Comparison of ENCODE assay signal across 19 cellular contexts in genomic region chr1:195763146-195763906, GRCh38.
A peak's percentile ranks its signal among the peaks of the same experiment; 100 is the strongest.
DNase-seq lines count a peak whose midpoint lies in the region; ATAC-seq, FAIRE-seq and TF ChIP-seq lines count a peak whose summit lies in the region.
"Had no signal": no experiment of that assay in that cellular context is flagged by ENCODE, and none has a peak within 500 bp of the region (broad histone marks: within the 10 kb centered on the region; RNA-seq: fewer than 3 reads in every experiment).

No MANE protein-coding gene starts in this region.

- peak overlapping the region; percentile 31 for H3K4me3 ChIP-seq in OCI-LY1 (ENCODE audit: low read depth, low read length, poor library complexity, severe bottlenecking)
- no peak overlapping the region for H3K4me3 ChIP-seq in gastroesophageal sphincter
- no peak overlapping the region for H3K4me3 ChIP-seq in Peyer's patch
- H3K4me3 ChIP-seq: SJSA1 had no signal

- no peaks in the 10 kb centered on the region for H3K27me3 Mint-ChIP-seq in natural killer cell treated with Interleukin-12 subunit alpha and Interleukin-12 subunit beta and Interleukin-15 and Interleukin-18, amount 100 ng/mL, for 72 hours
- H3K27me3 Mint-ChIP-seq: CD8-positive, alpha-beta memory T cell; IgD-negative memory B cell had no signal

- H3F3A ChIP-seq in OCI-LY1 (ENCODE audit: insufficient read depth, low read length) = no peaks in the 10 kb centered on the region

- H3K9me3 ChIP-seq in OCI-LY1 (ENCODE audit: low read length) (no peaks in the 10 kb centered on the region), gastroesophageal sphincter (peaks cover 0 to 4% (median 0%) of the 10 kb centered on the region in 3 donors), Peyer's patch (no peaks in the 10 kb centered on the region)
- H3K9me3 ChIP-seq: SJSA1 had no signal

- H3K9me2 ChIP-seq in OCI-LY1 (ENCODE audit: low read depth, low read length) = no peaks in the 10 kb centered on the region

- H3K4me1 Mint-ChIP-seq in natural killer cell treated with Interleukin-12 subunit alpha and Interleukin-12 subunit beta and Interleukin-15 and Interleukin-18, amount 100 ng/mL, for 72 hours (ENCODE audit: low read depth in 2 of 2) = no peaks in the 10 kb centered on the region
- H3K4me1 Mint-ChIP-seq: CD8-positive, alpha-beta memory T cell; IgD-negative memory B cell had no signal

- H3K36me3 ChIP-seq in OCI-LY1 (ENCODE audit: insufficient read depth, low read length) (no peaks in the 10 kb centered on the region), gastroesophageal sphincter (no peaks in the 10 kb centered on the region), Peyer's patch (no peaks in the 10 kb centered on the region)
- H3K36me3 ChIP-seq: SJSA1 had no signal

- peaks cover 4% of the 10 kb centered on the region for H3K4me1 ChIP-seq in OCI-LY1 (ENCODE audit: insufficient read depth, low read length, severe bottlenecking)
- no peaks in the 10 kb centered on the region for H3K4me1 ChIP-seq in gastroesophageal sphincter
- H3K4me1 ChIP-seq in Peyer's patch = no peaks in the 10 kb centered on the region
- H3K4me1 ChIP-seq: SJSA1 had no signal

- H3K79me2 ChIP-seq in OCI-LY1 (ENCODE audit: insufficient read depth, low read length) = no peaks in the 10 kb centered on the region

- H3K9me3 Mint-ChIP-seq in natural killer cell treated with Interleukin-12 subunit alpha and Interleukin-12 subunit beta and Interleukin-15 and Interleukin-18, amount 100 ng/mL, for 72 hours = peaks cover 11% of the 10 kb centered on the region
- H3K9me3 Mint-ChIP-seq: IgD-negative memory B cell had no signal

- H3K27ac ChIP-seq in OCI-LY1 (ENCODE audit: low read depth, low read length, poor library complexity, severe bottlenecking) (no peak overlapping the region), gastroesophageal sphincter (no peak overlapping the region), Peyer's patch (no peak overlapping the region)
- H3K27ac ChIP-seq: SJSA1 had no signal

- H4K20me1 ChIP-seq in OCI-LY1 (ENCODE audit: insufficient read depth, low read length) = no peaks in the 10 kb centered on the region

- H3K4me3 Mint-ChIP-seq in natural killer cell treated with Interleukin-12 subunit alpha and Interleukin-12 subunit beta and Interleukin-15 and Interleukin-18, amount 100 ng/mL, for 72 hours = no peak overlapping the region
- H3K4me3 Mint-ChIP-seq: CD8-positive, alpha-beta memory T cell; IgD-negative memory B cell had no signal

- H2AFZ ChIP-seq in OCI-LY1 (ENCODE audit: low read length) = no peak overlapping the region

- H3K27ac Mint-ChIP-seq in natural killer cell treated with Interleukin-12 subunit alpha and Interleukin-12 subunit beta and Interleukin-15 and Interleukin-18, amount 100 ng/mL, for 72 hours = no peak overlapping the region
- H3K27ac Mint-ChIP-seq: CD8-positive, alpha-beta memory T cell; IgD-negative memory B cell had no signal

- TF ChIP-seq EP300 in gastroesophageal sphincter (IDR thresholded peaks at IDR 0.05) = no peak

- H3K27me3 ChIP-seq in OCI-LY1 (ENCODE audit: insufficient read depth, low read length) = no peaks in the 10 kb centered on the region
- H3K27me3 ChIP-seq in gastroesophageal sphincter = no peaks in the 10 kb centered on the region
- H3K27me3 ChIP-seq in Peyer's patch = no peaks in the 10 kb centered on the region
- H3K27me3 ChIP-seq: SJSA1 had no signal

- H3K4me2 ChIP-seq in OCI-LY1 (ENCODE audit: low read length) = peak overlapping the region; percentile 53

- peak; percentile 19 for ATAC-seq in gastroesophageal sphincter
- ATAC-seq in natural killer cell treated with Interleukin-12 subunit alpha and Interleukin-12 subunit beta and Interleukin-15 and Interleukin-18, amount 100 ng/mL, for 72 hours = no peak
- ATAC-seq: right cardiac atrium had no signal

- no peaks in the 10 kb centered on the region for H3K36me3 Mint-ChIP-seq in natural killer cell treated with Interleukin-12 subunit alpha and Interleukin-12 subunit beta and Interleukin-15 and Interleukin-18, amount 100 ng/mL, for 72 hours
- H3K36me3 Mint-ChIP-seq: CD8-positive, alpha-beta memory T cell; IgD-negative memory B cell had no signal

- 69 to 93% methylated on average over 8 to 14 of the region's 22 CpGs for WGBS in gastroesophageal sphincter (ENCODE audit: low coverage in 1 of 2), 2 donors

- H3K9ac ChIP-seq in OCI-LY1 (ENCODE audit: low read length) = no peak overlapping the region

- TF ChIP-seq CTCF in OCI-LY1 (IDR thresholded peaks at IDR 0.05; ENCODE audit: low read length) = no peak
- TF ChIP-seq CTCF in gastroesophageal sphincter (IDR thresholded peaks at IDR 0.05) = no peak
- TF ChIP-seq CTCF in Peyer's patch (IDR thresholded peaks at IDR 0.05) = no peak

- peak; percentile 67 for FAIRE-seq in H54 (lab: Jason Lieb, UNC)

- DNase-seq in A172 (ENCODE audit: low spot score) (peak; percentile 18), H54 (ENCODE audit: insufficient read length, low spot score) (no peak), NCI-H187 treated with DMSO at 0.1 percent for 48 hours (lab: John Stamatoyannopoulos, UW) (no peak), Peyer's patch (no peak), NCI-H1436 (lab: John Stamatoyannopoulos, UW) (no peak)
- no peak for DNase-seq in natural killer cell treated with Interleukin-12 subunit alpha and Interleukin-12 subunit beta and Interleukin-15 and Interleukin-18, amount 100 ng/mL, for 72 hours (ENCODE audit: low spot score)
- DNase-seq: activated gamma-delta T cell; amniotic stem cell; CD8-positive, alpha-beta memory T cell; cerebellar nuclear complex; midbrain; NCI-H226; stimulated activated CD4-positive, alpha-beta T cell treated with anti-CD3 and anti-CD28 coated beads, Interleukin-1b, Interleukin-23, amount 100 ng/mL, for 48 hours; T-helper 9 cell had no signal

- TF ChIP-seq POLR2A in H54 (IDR thresholded peaks at IDR 0.05; ENCODE audit: low read depth, low read length) (no peak), gastroesophageal sphincter (IDR thresholded peaks at IDR 0.05) (no peak), Peyer's patch (IDR thresholded peaks at IDR 0.05) (no peak)
